In genomic region chr3:128123231-128123537, GRCh38 we compare ENCODE assay signal across 8 cellular contexts. TPM values are rescaled to one million over a fixed set of nuclear protein-coding genes. Genes with fewer than 3 reads are reported as not detected.
A peak's percentile ranks its signal among the peaks of the same experiment; 100 is the strongest.
DNase-seq lines count a peak whose midpoint lies in the region; ATAC-seq and TF ChIP-seq lines count a peak whose summit lies in the region.

No MANE protein-coding gene starts in this region.

- H3K27me3 ChIP-seq in BLaER1 = no peaks in the 10 kb centered on the region
- H3K27me3 ChIP-seq in brain microvascular endothelial cell (replicated peaks) = no peaks in the 10 kb centered on the region

- H3K4me3 ChIP-seq in BLaER1 (peak overlapping the region; percentile 94), brain microvascular endothelial cell (ENCODE audit: low read depth, low read length) (peak overlapping the region; percentile 99), mucosa of descending colon (peak overlapping the region; percentile 76)

- peak; percentile 4 for ATAC-seq in HG03439 (IDR thresholded peaks at IDR 0.05; ENCODE audit: unreplicated experiment)
- ATAC-seq in mucosa of descending colon = no peak

- intact Hi-C loops in mucosa of descending colon (cut with DNase I, micrococcal nuclease) = no loop called here

- in situ Hi-C loops in brain microvascular endothelial cell (cut with HindIII; ENCODE audit: low pct_ligation_motif_present, low sequenced_read_pairs) = no loop called here

- H3K36me3 ChIP-seq in BLaER1 (peaks cover 32% of the 10 kb centered on the region), brain microvascular endothelial cell (replicated peaks) (no peaks in the 10 kb centered on the region), mucosa of descending colon (ENCODE audit: low read depth) (no peaks in the 10 kb centered on the region)

- peaks cover 4% of the 10 kb centered on the region; the same call in 1 of the 2 replicates for H4K20me1 ChIP-seq in BLaER1

- H3K9me3 ChIP-seq in BLaER1 = no peaks in the 10 kb centered on the region
- H3K9me3 ChIP-seq in mucosa of descending colon = no peaks in the 10 kb centered on the region

- H3K4me2 ChIP-seq in BLaER1 = peak overlapping the region; percentile 86

- H3K4me1 ChIP-seq in BLaER1 (peaks cover 14% of the 10 kb centered on the region), mucosa of descending colon (ENCODE audit: low read depth) (peaks cover 6% of the 10 kb centered on the region)

- DNase-seq in brain microvascular endothelial cell = no peak
- no peak for DNase-seq in mucosa of descending colon
- no peak for DNase-seq in NCI-H1092 (lab: John Stamatoyannopoulos, UW)
- no peak for DNase-seq in activated CD4-positive, CD25-positive, alpha-beta regulatory T cell treated with anti-CD3 and anti-CD28 coated beads, Interleukin-2, amount 50 U/mL, for 72 hours
- DNase-seq in NCI-H2107 treated with DMSO at 0.1 percent for 48 hours (lab: John Stamatoyannopoulos, UW; ENCODE audit: unreplicated experiment) = no peak
- no peak for DNase-seq in NCI-H2107 (lab: John Stamatoyannopoulos, UW)

- H3K27ac ChIP-seq in BLaER1 = peak overlapping the region; percentile 86
- H3K27ac ChIP-seq in brain microvascular endothelial cell = peak overlapping the region; percentile 68

- TF ChIP-seq CTCF in brain microvascular endothelial cell (IDR thresholded peaks at IDR 0.05; ENCODE audit: low read depth, low read length, missing control alignments) (no peak), mucosa of descending colon (IDR thresholded peaks at IDR 0.05) (no peak)

- H3K9ac ChIP-seq in BLaER1 = peak overlapping the region; percentile 84

RNA-seq across cellular contexts. Expression of gene RUVBL1, which starts 0.4 kb away (rescaled TPM):
- total RNA-seq in mucosa of descending colon = 10 to 100 TPM; 12.1 to 19.0 (median 15.6) TPM

RNA-seq across cellular contexts. Expression of gene EEFSEC, which starts 30.1 kb away (rescaled TPM):
- total RNA-seq in mucosa of descending colon = 10 to 100 TPM in 2 of 3 donors, 1 to 10 TPM in 1; 9.7 to 10.9 (median 10.8) TPM
